ENCODE assay signal across 2 cellular contexts in genomic region chr16:57137566-57138273, GRCh38.
TF ChIP-seq lines count a peak whose summit lies in the region.

No MANE protein-coding gene starts in this region.

TF ChIP-seq in SK-N-SH, 30 proteins besides CTCF, POLR2A, EP300 and RAD21:
- no peak for TF ChIP-seq FOXJ3 (CRISPR knock-in tag; IDR thresholded peaks at IDR 0.05)
- TF ChIP-seq FOXM1 (IDR thresholded peaks at IDR 0.05; ENCODE audit: low read depth): no peak
- TF ChIP-seq CHD2 (IDR thresholded peaks at IDR 0.05; ENCODE audit: low read length, partially characterized antibody): no peak
- no peak for TF ChIP-seq GABPA (IDR thresholded peaks at IDR 0.05; ENCODE audit: low read depth)
- TF ChIP-seq NRF1 (IDR thresholded peaks at IDR 0.05; ENCODE audit: low read depth, low read length): no peak
- no peak for TF ChIP-seq RCOR1 (IDR thresholded peaks at IDR 0.05; ENCODE audit: low read length)
- TF ChIP-seq NFIC (IDR thresholded peaks at IDR 0.05; ENCODE audit: borderline replicate concordance): no peak

TF ChIP-seq in SK-N-SH treated with all-trans-retinoic acid at 6 μM for 48 hours, 23 proteins besides CTCF, POLR2A, EP300 and RAD21:
- TF ChIP-seq CSDC2 (CRISPR knock-in tag; IDR thresholded peaks at IDR 0.05): no peak
- no peak for TF ChIP-seq ISL1 (CRISPR knock-in tag; IDR thresholded peaks at IDR 0.05)
TF ChIP-seq in SK-N-SH treated with all-trans-retinoic acid at 6 μM for 48 hours: peak in this region for 0.
